In the genomic region with DNA sequence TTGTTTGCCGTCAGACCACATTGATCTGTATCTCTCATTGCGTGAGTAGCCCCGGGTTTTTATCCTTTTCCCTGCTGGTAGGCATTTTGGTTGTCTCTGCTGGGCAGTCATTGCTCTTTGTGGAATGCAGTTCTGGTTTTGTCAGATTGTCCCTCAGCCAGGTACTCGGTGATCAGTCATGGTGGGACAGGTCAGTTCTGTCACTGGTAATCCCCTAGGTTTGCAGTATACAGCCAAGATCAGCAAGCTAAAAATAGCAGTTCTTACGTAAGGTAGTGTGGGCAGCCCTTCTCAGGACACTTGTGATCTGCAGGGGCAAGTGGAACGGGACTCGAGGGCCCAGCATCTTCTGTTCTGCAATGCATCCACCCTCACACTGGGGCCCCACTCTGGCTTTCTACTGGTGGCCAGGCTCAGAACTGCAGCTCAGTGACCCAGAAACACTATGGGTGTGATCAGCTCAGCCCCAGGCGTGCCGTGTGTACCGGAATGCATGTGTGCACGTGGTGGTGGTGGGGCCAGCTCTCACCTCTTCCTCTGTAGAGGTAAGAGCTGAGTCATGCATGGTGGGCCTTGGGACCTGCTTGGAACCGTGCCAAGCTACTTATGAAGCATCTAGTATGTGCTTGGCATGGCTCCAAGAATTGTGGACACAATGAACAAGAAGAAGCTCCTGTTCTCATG, we compare ENCODE assay signal across 1 cellular context.
TF ChIP-seq lines count a peak whose summit lies in the region.

No MANE protein-coding gene starts in this region.

TF ChIP-seq in WTC11, 78 proteins besides CTCF, POLR2A, EP300 and RAD21 (continued from another document):
- TF ChIP-seq, protein P1, sequence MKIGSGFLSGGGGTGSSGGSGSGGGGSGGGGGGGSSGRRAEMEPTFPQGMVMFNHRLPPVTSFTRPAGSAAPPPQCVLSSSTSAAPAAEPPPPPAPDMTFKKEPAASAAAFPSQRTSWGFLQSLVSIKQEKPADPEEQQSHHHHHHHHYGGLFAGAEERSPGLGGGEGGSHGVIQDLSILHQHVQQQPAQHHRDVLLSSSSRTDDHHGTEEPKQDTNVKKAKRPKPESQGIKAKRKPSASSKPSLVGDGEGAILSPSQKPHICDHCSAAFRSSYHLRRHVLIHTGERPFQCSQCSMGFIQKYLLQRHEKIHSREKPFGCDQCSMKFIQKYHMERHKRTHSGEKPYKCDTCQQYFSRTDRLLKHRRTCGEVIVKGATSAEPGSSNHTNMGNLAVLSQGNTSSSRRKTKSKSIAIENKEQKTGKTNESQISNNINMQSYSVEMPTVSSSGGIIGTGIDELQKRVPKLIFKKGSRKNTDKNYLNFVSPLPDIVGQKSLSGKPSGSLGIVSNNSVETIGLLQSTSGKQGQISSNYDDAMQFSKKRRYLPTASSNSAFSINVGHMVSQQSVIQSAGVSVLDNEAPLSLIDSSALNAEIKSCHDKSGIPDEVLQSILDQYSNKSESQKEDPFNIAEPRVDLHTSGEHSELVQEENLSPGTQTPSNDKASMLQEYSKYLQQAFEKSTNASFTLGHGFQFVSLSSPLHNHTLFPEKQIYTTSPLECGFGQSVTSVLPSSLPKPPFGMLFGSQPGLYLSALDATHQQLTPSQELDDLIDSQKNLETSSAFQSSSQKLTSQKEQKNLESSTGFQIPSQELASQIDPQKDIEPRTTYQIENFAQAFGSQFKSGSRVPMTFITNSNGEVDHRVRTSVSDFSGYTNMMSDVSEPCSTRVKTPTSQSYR (CRISPR knock-in tag; IDR thresholded peaks at IDR 0.05), result no peak
- TF ChIP-seq FOXK1 (CRISPR knock-in tag; IDR thresholded peaks at IDR 0.05) (no peak), JUN (CRISPR knock-in tag; IDR thresholded peaks at IDR 0.05) (no peak), TCF7 (CRISPR knock-in tag; IDR thresholded peaks at IDR 0.05; ENCODE audit: low read depth) (no peak), KAT7 (CRISPR knock-in tag; IDR thresholded peaks at IDR 0.05; ENCODE audit: borderline replicate concordance) (no peak), RORB (CRISPR knock-in tag; IDR thresholded peaks at IDR 0.05) (no peak), SP1 (CRISPR knock-in tag; conservative IDR thresholded peaks at IDR 0.05) (no peak), ZNF263 (CRISPR knock-in tag; IDR thresholded peaks at IDR 0.05; ENCODE audit: low read depth) (no peak), ZNF396 (CRISPR knock-in tag; IDR thresholded peaks at IDR 0.05; ENCODE audit: borderline replicate concordance) (no peak), SMAD4 (CRISPR knock-in tag; IDR thresholded peaks at IDR 0.05) (no peak)
- TF ChIP-seq, protein P2, sequence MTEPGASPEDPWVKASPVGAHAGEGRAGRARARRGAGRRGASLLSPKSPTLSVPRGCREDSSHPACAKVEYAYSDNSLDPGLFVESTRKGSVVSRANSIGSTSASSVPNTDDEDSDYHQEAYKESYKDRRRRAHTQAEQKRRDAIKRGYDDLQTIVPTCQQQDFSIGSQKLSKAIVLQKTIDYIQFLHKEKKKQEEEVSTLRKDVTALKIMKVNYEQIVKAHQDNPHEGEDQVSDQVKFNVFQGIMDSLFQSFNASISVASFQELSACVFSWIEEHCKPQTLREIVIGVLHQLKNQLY (CRISPR knock-in tag; IDR thresholded peaks at IDR 0.05), result no peak
- TF ChIP-seq, protein P3, sequence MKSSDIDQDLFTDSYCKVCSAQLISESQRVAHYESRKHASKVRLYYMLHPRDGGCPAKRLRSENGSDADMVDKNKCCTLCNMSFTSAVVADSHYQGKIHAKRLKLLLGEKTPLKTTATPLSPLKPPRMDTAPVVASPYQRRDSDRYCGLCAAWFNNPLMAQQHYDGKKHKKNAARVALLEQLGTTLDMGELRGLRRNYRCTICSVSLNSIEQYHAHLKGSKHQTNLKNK (CRISPR knock-in tag; IDR thresholded peaks at IDR 0.05), result no peak
- TF ChIP-seq, protein P4, sequence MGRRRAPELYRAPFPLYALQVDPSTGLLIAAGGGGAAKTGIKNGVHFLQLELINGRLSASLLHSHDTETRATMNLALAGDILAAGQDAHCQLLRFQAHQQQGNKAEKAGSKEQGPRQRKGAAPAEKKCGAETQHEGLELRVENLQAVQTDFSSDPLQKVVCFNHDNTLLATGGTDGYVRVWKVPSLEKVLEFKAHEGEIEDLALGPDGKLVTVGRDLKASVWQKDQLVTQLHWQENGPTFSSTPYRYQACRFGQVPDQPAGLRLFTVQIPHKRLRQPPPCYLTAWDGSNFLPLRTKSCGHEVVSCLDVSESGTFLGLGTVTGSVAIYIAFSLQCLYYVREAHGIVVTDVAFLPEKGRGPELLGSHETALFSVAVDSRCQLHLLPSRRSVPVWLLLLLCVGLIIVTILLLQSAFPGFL (CRISPR knock-in tag; IDR thresholded peaks at IDR 0.05; ENCODE audit: borderline replicate concordance), result no peak
- TF ChIP-seq, protein P5, sequence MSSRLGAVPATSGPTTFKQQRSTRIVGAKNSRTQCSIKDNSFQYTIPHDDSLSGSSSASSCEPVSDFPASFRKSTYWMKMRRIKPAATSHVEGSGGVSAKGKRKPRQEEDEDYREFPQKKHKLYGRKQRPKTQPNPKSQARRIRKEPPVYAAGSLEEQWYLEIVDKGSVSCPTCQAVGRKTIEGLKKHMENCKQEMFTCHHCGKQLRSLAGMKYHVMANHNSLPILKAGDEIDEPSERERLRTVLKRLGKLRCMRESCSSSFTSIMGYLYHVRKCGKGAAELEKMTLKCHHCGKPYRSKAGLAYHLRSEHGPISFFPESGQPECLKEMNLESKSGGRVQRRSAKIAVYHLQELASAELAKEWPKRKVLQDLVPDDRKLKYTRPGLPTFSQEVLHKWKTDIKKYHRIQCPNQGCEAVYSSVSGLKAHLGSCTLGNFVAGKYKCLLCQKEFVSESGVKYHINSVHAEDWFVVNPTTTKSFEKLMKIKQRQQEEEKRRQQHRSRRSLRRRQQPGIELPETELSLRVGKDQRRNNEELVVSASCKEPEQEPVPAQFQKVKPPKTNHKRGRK (CRISPR knock-in tag; IDR thresholded peaks at IDR 0.05; ENCODE audit: borderline replicate concordance), result no peak
- TF ChIP-seq, protein P6, sequence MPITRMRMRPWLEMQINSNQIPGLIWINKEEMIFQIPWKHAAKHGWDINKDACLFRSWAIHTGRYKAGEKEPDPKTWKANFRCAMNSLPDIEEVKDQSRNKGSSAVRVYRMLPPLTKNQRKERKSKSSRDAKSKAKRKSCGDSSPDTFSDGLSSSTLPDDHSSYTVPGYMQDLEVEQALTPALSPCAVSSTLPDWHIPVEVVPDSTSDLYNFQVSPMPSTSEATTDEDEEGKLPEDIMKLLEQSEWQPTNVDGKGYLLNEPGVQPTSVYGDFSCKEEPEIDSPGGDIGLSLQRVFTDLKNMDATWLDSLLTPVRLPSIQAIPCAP (CRISPR knock-in tag; IDR thresholded peaks at IDR 0.05), result no peak
TF ChIP-seq in WTC11: peak in this region for 0.
